12 cellular contexts compared by ENCODE assay signal in the genomic region with DNA sequence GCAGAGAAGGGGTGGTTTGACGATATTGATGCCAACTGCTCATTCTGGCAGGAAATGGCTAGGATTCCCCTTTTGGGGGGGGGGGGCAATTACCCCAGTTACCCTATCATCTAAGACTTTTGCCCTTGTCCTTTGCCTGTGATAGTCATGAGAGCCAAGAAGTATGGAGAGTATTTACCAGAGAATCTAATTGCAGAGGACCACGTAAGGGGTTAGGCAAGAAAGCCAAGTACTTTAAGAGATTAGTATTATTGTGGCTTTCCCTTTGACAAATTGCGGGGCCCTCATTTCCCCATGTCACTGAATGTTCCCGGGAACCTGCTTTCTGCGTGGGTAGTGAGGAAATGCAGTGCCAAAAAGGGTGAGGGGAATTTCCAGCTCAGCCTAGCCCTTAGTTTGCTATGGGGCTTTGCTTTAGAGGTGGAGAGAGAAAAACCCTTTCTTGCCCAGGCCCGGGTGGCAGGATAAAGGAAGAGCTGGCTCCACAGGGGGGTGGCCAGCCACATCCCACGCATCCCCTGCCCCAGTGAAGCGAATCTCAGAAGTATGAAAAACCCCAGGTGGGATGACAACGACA. TPM values are rescaled to one million over a fixed set of nuclear protein-coding genes. Genes with fewer than 3 reads are reported as not detected.
A peak's percentile ranks its signal among the peaks of the same experiment; 100 is the strongest.
DNase-seq lines count a peak whose midpoint lies in the region; ATAC-seq lines count a peak whose summit lies in the region.
"Had no signal": no experiment of that assay in that cellular context is flagged by ENCODE, and none has a peak within 500 bp of the region (broad histone marks: within the 10 kb centered on the region; RNA-seq: fewer than 3 reads in every experiment).

No MANE protein-coding gene starts in this region.

- no peak overlapping the region for H3K27ac ChIP-seq in rectal smooth muscle tissue (ENCODE audit: low read depth, low read length)
- H3K27ac ChIP-seq: skin epidermis, suprapubic skin had no signal

- H3K4me3 ChIP-seq in rectal smooth muscle tissue (ENCODE audit: low read length): peak overlapping the region; percentile 17

- no peak overlapping the region for H3K9ac ChIP-seq in rectal smooth muscle tissue (ENCODE audit: low read length)

- H3K27me3 ChIP-seq in rectal smooth muscle tissue (ENCODE audit: control insufficient read depth, insufficient read depth, low read length): no peaks in the 10 kb centered on the region

- intact Hi-C loops in sciatic nerve (cut with DNase I): no loop called here

- ATAC-seq in GM18867 (IDR thresholded peaks at IDR 0.05; ENCODE audit: unreplicated experiment) (peak; percentile 22), HG03442 (IDR thresholded peaks at IDR 0.05; ENCODE audit: unreplicated experiment) (peak; percentile 37), sciatic nerve (no peak)
- ATAC-seq: naive thymus-derived CD8-positive, alpha-beta T cell had no signal

- H3K4me1 ChIP-seq in rectal smooth muscle tissue (ENCODE audit: control insufficient read depth, insufficient read depth, low read length): peaks cover 2% of the 10 kb centered on the region

- no peaks in the 10 kb centered on the region for H3K36me3 ChIP-seq in rectal smooth muscle tissue (ENCODE audit: control insufficient read depth, insufficient read depth, low read length)
- H3K36me3 ChIP-seq: suprapubic skin had no signal

- DNase-seq in globus pallidus (ENCODE audit: low spot score): peak; percentile 33
- no peak for DNase-seq in SHP77 (lab: John Stamatoyannopoulos, UW)
- no peak for DNase-seq in sciatic nerve (ENCODE audit: low spot score)
- DNase-seq in COR-L47 (lab: John Stamatoyannopoulos, UW): no peak
- no peak for DNase-seq in NCI-H1694 (lab: John Stamatoyannopoulos, UW)
- DNase-seq: naive thymus-derived CD8-positive, alpha-beta T cell had no signal

RNA-seq across cellular contexts. Expression of a gene that starts 1.5 kb away (rescaled TPM):
- 0.27 TPM for total RNA-seq in sciatic nerve
- total RNA-seq: dermis microvascular lymphatic vessel endothelial cell; naive thymus-derived CD8-positive, alpha-beta T cell had no signal
